In genomic region chr2:156399950-156400703, GRCh38 we compare ENCODE assay signal across 8 cellular contexts. TPM values are rescaled to one million over a fixed set of nuclear protein-coding genes. Genes with fewer than 3 reads are reported as not detected.
DNase-seq lines count a peak whose midpoint lies in the region; ATAC-seq and TF ChIP-seq lines count a peak whose summit lies in the region.

No MANE protein-coding gene starts in this region.

- 0% methylated on average over 36 of the region's 36 CpGs for WGBS in aorta, 2 donors

- no peaks in the 10 kb centered on the region for H3K4me1 ChIP-seq in foreskin keratinocyte
- H3K4me1 ChIP-seq in aorta (ENCODE audit: control insufficient read depth in 1 of 2, insufficient read depth in 2 of 2, low read length in 2 of 2) = no peaks in the 10 kb centered on the region

- peaks cover 18% of the 10 kb centered on the region for H3K4me1 Mint-ChIP-seq in nephron progenitor cell

- ATAC-seq in GM19025 (IDR thresholded peaks at IDR 0.05; ENCODE audit: low read depth, unreplicated experiment) (peak; percentile 35), HG03139 (IDR thresholded peaks at IDR 0.05; ENCODE audit: unreplicated experiment) (peak; percentile 35), foreskin keratinocyte (peak; percentile 79), aorta (ENCODE audit: low FRiP score) (peak; percentile 94)

- no peaks in the 10 kb centered on the region for H3K36me3 ChIP-seq in aorta (ENCODE audit: control insufficient read depth in 1 of 2, insufficient read depth in 2 of 2, low read length in 1 of 2)

- peak overlapping the region; percentile 62 to 99 for H3K4me3 ChIP-seq in aorta (ENCODE audit: low read length in 2 of 2)

- peak; percentile 81 for DNase-seq in Caki2 (ENCODE audit: low read depth)
- DNase-seq in NCI-H460 (ENCODE audit: extremely low read depth, low read depth) = peak; percentile 85
- peak; percentile 3 for DNase-seq in activated naive CD4-positive, alpha-beta T cell treated with Interleukin-2 at 50 U/mL for 16 hours
- peak; percentile 69 to 79 for DNase-seq in foreskin keratinocyte
- peak; percentile 74 for DNase-seq in nephron progenitor cell
- peak; percentile 89 to 95 for DNase-seq in aorta

- TF ChIP-seq CTCF in foreskin keratinocyte (conservative IDR thresholded peaks at IDR 0.05) = no peak
- TF ChIP-seq CTCF in nephron progenitor cell (IDR thresholded peaks at IDR 0.05) = no peak

- no peaks in the 10 kb centered on the region for H3K36me3 Mint-ChIP-seq in nephron progenitor cell (ENCODE audit: low read depth)

- no peaks in the 10 kb centered on the region for H3K9me3 Mint-ChIP-seq in nephron progenitor cell

- intact Hi-C loops in aorta (cut with DNase I) = loop anchor here (1.0 to 5.0 kb wide), 6 partner anchors 35 to 78 kb away; no protein-coding TSS in a partner anchor

- in situ Hi-C loops in Caki2 (cut with HindIII; ENCODE audit: low pct_unique_long_range_greater_than_20kb, low sequenced_read_pairs) = no loop called here

- no peaks in the 10 kb centered on the region for H3K9me3 ChIP-seq in aorta (ENCODE audit: control insufficient read depth, low read length)

- H3K4me3 Mint-ChIP-seq in nephron progenitor cell = peak overlapping the region; percentile 95

- H3K27me3 ChIP-seq in foreskin keratinocyte (no peaks in the 10 kb centered on the region), aorta (ENCODE audit: control insufficient read depth in 1 of 2, insufficient read depth in 2 of 2, low read length in 1 of 2) (no peaks in the 10 kb centered on the region)

- H3K27ac ChIP-seq in foreskin keratinocyte (peak overlapping the region; percentile 6), aorta (ENCODE audit: low read depth in 1 of 2, low read length in 2 of 2) (peak overlapping the region; percentile 84 to 94)

- peak overlapping the region; percentile 48 for H3K27ac Mint-ChIP-seq in nephron progenitor cell

- peaks cover 11% of the 10 kb centered on the region for H3K27me3 Mint-ChIP-seq in nephron progenitor cell (ENCODE audit: low read depth, poor library complexity)

RNA-seq across cellular contexts. Expression of gene GPD2, which starts 36.1 kb away (rescaled TPM):
- 21.3 and 22.5 TPM in 2 replicates for total RNA-seq in Caki2 (2014; rRNA removed; shearing (Covaris generic); ENCODE audit: low replicate concordance)
- total RNA-seq in NCI-H460 (2014; rRNA removed; shearing (Covaris generic)) = 86.5 and 92.3 TPM in 2 replicates
- 51.5 and 128 TPM in 2 replicates for polyA plus RNA-seq in NCI-H460 (2014; cell fraction: nucleus; rRNA removed)
- 55.8 and 66.5 TPM in 2 replicates for total RNA-seq in foreskin keratinocyte
- polyA plus RNA-seq in foreskin keratinocyte = 7.4 and 11.6 TPM in 2 replicates
- total RNA-seq in aorta = 10 to 100 TPM; 16.3 to 31.3 TPM
- 10 to 100 TPM in 1 of 2 donors, 1 to 10 TPM in 1; 3.9 to 11.5 TPM for polyA plus RNA-seq in aorta

Comparison
In these comparisons a context has a peak if more than half of its experiments do, and no peak if none do; other contexts are left out.
1. Peak in every context shown above with its lines: DNase-seq, ATAC-seq, H3K4me3 ChIP-seq and H3K27ac ChIP-seq.
2. DNase-seq: peak in every context shown above with its lines; median percentile 92 in aorta; 85 in NCI-H460; 81 in Caki2; 74 in foreskin keratinocyte; 74 in nephron progenitor cell; 3 in activated naive CD4-positive, alpha-beta T cell treated with Interleukin-2 at 50 U/mL for 16 hours.
3. ATAC-seq: peak in every context shown above with its lines; median percentile 94 in aorta; 79 in foreskin keratinocyte; 35 in GM19025; 35 in HG03139.